Comparison of ENCODE assay signal across 10 cellular contexts in the genomic region with DNA sequence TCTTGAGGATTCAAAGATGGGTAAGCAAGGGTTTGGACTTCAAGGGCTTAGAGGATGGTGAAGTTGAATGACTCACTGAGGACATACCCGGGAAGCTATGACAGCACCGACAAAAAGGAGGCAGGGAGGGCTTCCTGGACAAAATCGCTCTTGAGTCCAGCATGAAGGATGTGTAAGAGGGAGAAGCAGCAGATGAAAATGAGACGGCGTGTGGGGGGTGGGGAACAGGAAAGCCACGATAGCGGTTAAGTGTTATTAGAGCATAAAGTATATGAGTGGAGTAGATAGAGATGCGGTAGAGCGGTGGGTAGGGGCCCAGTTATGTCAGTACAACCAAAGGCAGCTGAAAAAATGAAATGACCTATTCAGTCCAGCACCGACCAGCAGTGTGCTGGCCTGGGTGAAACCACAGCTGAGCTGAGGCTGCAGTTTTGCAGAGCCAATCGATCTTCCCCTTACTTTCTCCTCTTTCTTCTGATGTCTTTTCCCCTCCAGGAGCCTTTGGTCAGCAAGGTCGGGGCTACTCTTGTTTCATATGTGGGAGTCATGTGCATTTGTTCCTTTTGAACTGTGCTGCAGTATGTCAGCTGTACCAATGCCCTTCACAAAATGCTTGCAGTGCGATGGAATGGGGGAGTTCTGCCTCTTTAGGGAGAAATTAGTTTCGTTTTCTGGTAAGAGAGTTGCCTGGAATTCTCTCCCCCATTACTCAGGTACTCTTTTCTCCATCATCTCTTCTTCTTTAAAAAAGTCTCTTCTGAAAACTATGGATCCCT. TPM values are rescaled to one million over a fixed set of nuclear protein-coding genes. Genes with fewer than 3 reads are reported as not detected.
DNase-seq lines count a peak whose midpoint lies in the region; ATAC-seq and TF ChIP-seq lines count a peak whose summit lies in the region.
"Had no signal": no experiment of that assay in that cellular context is flagged by ENCODE, and none has a peak within 500 bp of the region (broad histone marks: within the 10 kb centered on the region; RNA-seq: fewer than 3 reads in every experiment).

No MANE protein-coding gene starts in this region.

- H3K4me3 ChIP-seq in HL-60 (replicated peaks; ENCODE audit: insufficient read depth, low read length) (peak overlapping the region; percentile 23), adipocyte (ENCODE audit: low read length) (peak overlapping the region; percentile 43)

- H3K9me3 ChIP-seq in adipocyte (ENCODE audit: control insufficient read depth, low read length): no peaks in the 10 kb centered on the region

- H3K4me3 Mint-ChIP-seq in natural killer cell treated with Interleukin-12 subunit alpha and Interleukin-12 subunit beta and Interleukin-15 and Interleukin-18, amount 100 ng/mL, for 72 hours: peak overlapping the region; percentile 72
- H3K4me3 Mint-ChIP-seq: HFFc6 had no signal

- H3K4me1 Mint-ChIP-seq in natural killer cell treated with Interleukin-12 subunit alpha and Interleukin-12 subunit beta and Interleukin-15 and Interleukin-18, amount 100 ng/mL, for 72 hours (ENCODE audit: low read depth in 2 of 2): peaks cover 35 to 38% of the 10 kb centered on the region in 2 donors

- TF ChIP-seq CTCF in HL-60 (IDR thresholded peaks at IDR 0.05; ENCODE audit: insufficient read depth, low read length): no peak

- peaks cover 0 to 6% of the 10 kb centered on the region in 2 donors for H3K27me3 Mint-ChIP-seq in natural killer cell treated with Interleukin-12 subunit alpha and Interleukin-12 subunit beta and Interleukin-15 and Interleukin-18, amount 100 ng/mL, for 72 hours

- peak in 1 of 2 donors; percentile 25 for ATAC-seq in natural killer cell treated with Interleukin-12 subunit alpha and Interleukin-12 subunit beta and Interleukin-15 and Interleukin-18, amount 100 ng/mL, for 72 hours
- ATAC-seq in GM18909 (IDR thresholded peaks at IDR 0.05; ENCODE audit: poor library complexity, unreplicated experiment) (no peak), HG03095 (IDR thresholded peaks at IDR 0.05; ENCODE audit: unreplicated experiment) (no peak), GM18519 (IDR thresholded peaks at IDR 0.05; ENCODE audit: low FRiP score, unreplicated experiment) (no peak)

- DNase-seq in AML-193 (lab: John Stamatoyannopoulos, UW) (peak; percentile 11 to 22), HL-60 (ENCODE audit: low read depth in 1 of 2, low spot score in 1 of 2) (peak in 1 of 2 experiments; percentile 18), adipocyte (ENCODE audit: low read depth) (no peak), posterior cingulate gyrus (no peak)
- DNase-seq in natural killer cell treated with Interleukin-12 subunit alpha and Interleukin-12 subunit beta and Interleukin-15 and Interleukin-18, amount 100 ng/mL, for 72 hours (ENCODE audit: low spot score): no peak
- DNase-seq: HFFc6, NCI-H1694 had no signal

- H3K27me3 ChIP-seq in HL-60 (ENCODE audit: insufficient read depth, poor library complexity, severe bottlenecking) (no peaks in the 10 kb centered on the region), adipocyte (replicated peaks; ENCODE audit: control insufficient read depth, insufficient read depth, low read length) (no peaks in the 10 kb centered on the region)

- no peaks in the 10 kb centered on the region for H3K36me3 ChIP-seq in adipocyte (ENCODE audit: control insufficient read depth, insufficient read depth, low read length, severe bottlenecking)

- H3K36me3 Mint-ChIP-seq in natural killer cell treated with Interleukin-12 subunit alpha and Interleukin-12 subunit beta and Interleukin-15 and Interleukin-18, amount 100 ng/mL, for 72 hours: peaks cover 5% of the 10 kb centered on the region

- no peaks in the 10 kb centered on the region for H3K9me3 Mint-ChIP-seq in natural killer cell treated with Interleukin-12 subunit alpha and Interleukin-12 subunit beta and Interleukin-15 and Interleukin-18, amount 100 ng/mL, for 72 hours
- H3K9me3 Mint-ChIP-seq: HFFc6 had no signal

- peak overlapping the region; percentile 38 to 75 for H3K27ac Mint-ChIP-seq in natural killer cell treated with Interleukin-12 subunit alpha and Interleukin-12 subunit beta and Interleukin-15 and Interleukin-18, amount 100 ng/mL, for 72 hours
- H3K27ac Mint-ChIP-seq: HFFc6 had no signal

- peaks cover 19% of the 10 kb centered on the region for H3K4me1 ChIP-seq in adipocyte (ENCODE audit: control insufficient read depth, insufficient read depth, low read length)

- intact Hi-C loops in posterior cingulate gyrus (cut with DNase I): no loop called here

- H3K9ac ChIP-seq in adipocyte (ENCODE audit: low read length): no peak overlapping the region

- 0 out of 2 replicates have a peak overlapping the region, but pooled peaks have one; percentile 8 for H3K27ac ChIP-seq in HL-60 (replicated peaks)

RNA-seq across cellular contexts. Expression of a gene that starts 2.0 kb away (rescaled TPM):
- 10 to 100 TPM in 1 of 2 donors, 1 to 10 TPM in 1; 9.9 to 26.1 TPM for total RNA-seq in natural killer cell treated with Interleukin-12 subunit alpha and Interleukin-12 subunit beta and Interleukin-15 and Interleukin-18, amount 100 ng/mL, for 72 hours

Comparison
In these comparisons a context has a peak if more than half of its experiments do, and no peak if none do; other contexts are left out.
1. DNase-seq: peak in AML-193 (2 of 2); none in adipocyte (single experiment), natural killer cell treated with Interleukin-12 subunit alpha and Interleukin-12 subunit beta and Interleukin-15 and Interleukin-18, amount 100 ng/mL, for 72 hours (single experiment) and posterior cingulate gyrus (0 of 10).